Comparison of ENCODE assay signal across 1 cellular context in genomic region chr5:154410786-154411185, GRCh38.
TF ChIP-seq lines count a peak whose summit lies in the region.

No MANE protein-coding gene starts in this region.

TF ChIP-seq in H1, 55 proteins besides CTCF, POLR2A, EP300 and RAD21:
- TF ChIP-seq SP2 (IDR thresholded peaks at IDR 0.05; ENCODE audit: low read length) (no peak), JUN (IDR thresholded peaks at IDR 0.05; ENCODE audit: low read depth, low read length) (no peak), ASH2L (IDR thresholded peaks at IDR 0.05; ENCODE audit: low read length) (no peak), GTF2F1 (IDR thresholded peaks at IDR 0.05; ENCODE audit: borderline replicate concordance, low read depth, low read length) (no peak), BCL11A (IDR thresholded peaks at IDR 0.05; ENCODE audit: low read depth in 2 of 2, low read length in 2 of 2) (no peak), SIN3A (conservative IDR thresholded peaks at IDR 0.05 in 1 of 2, IDR thresholded peaks at IDR 0.05 in 1 of 2; ENCODE audit: low read depth in 1 of 2, low read length in 2 of 2) (no peak), NANOG (IDR thresholded peaks at IDR 0.05; ENCODE audit: insufficient read depth, low read depth, low read length, poor library complexity, severe bottlenecking) (no peak), RNF2 (IDR thresholded peaks at IDR 0.05; ENCODE audit: borderline replicate concordance, low read depth, low read length, missing control alignments, poor library complexity, severe bottlenecking) (no peak), PHF8 (conservative IDR thresholded peaks at IDR 0.05; ENCODE audit: low read depth, low read length) (no peak), CBX5 (IDR thresholded peaks at IDR 0.05; ENCODE audit: low read depth, low read length) (no peak), SRF (IDR thresholded peaks at IDR 0.05; ENCODE audit: low read depth, low read length) (no peak), SP4 (IDR thresholded peaks at IDR 0.05; ENCODE audit: low read length) (no peak), JUND (IDR thresholded peaks at IDR 0.05; ENCODE audit: low read length) (no peak), TEAD4 (IDR thresholded peaks at IDR 0.05; ENCODE audit: low read depth, low read length) (no peak), SIRT6 (IDR thresholded peaks at IDR 0.05; ENCODE audit: low read length) (no peak)
